In genomic region chr6:1081566-1081965, GRCh38 we compare ENCODE assay signal across 1 cellular context.
TF ChIP-seq lines count a peak whose summit lies in the region.

No MANE protein-coding gene starts in this region.

TF ChIP-seq in HepG2, 621 proteins besides CTCF, POLR2A, EP300 and RAD21 (continued from another document):
- TF ChIP-seq, protein P1, sequence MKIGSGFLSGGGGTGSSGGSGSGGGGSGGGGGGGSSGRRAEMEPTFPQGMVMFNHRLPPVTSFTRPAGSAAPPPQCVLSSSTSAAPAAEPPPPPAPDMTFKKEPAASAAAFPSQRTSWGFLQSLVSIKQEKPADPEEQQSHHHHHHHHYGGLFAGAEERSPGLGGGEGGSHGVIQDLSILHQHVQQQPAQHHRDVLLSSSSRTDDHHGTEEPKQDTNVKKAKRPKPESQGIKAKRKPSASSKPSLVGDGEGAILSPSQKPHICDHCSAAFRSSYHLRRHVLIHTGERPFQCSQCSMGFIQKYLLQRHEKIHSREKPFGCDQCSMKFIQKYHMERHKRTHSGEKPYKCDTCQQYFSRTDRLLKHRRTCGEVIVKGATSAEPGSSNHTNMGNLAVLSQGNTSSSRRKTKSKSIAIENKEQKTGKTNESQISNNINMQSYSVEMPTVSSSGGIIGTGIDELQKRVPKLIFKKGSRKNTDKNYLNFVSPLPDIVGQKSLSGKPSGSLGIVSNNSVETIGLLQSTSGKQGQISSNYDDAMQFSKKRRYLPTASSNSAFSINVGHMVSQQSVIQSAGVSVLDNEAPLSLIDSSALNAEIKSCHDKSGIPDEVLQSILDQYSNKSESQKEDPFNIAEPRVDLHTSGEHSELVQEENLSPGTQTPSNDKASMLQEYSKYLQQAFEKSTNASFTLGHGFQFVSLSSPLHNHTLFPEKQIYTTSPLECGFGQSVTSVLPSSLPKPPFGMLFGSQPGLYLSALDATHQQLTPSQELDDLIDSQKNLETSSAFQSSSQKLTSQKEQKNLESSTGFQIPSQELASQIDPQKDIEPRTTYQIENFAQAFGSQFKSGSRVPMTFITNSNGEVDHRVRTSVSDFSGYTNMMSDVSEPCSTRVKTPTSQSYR (CRISPR knock-in tag; IDR thresholded peaks at IDR 0.05; ENCODE audit: borderline replicate concordance), result no peak
- TF ChIP-seq CEBPZ (IDR thresholded peaks at IDR 0.05; ENCODE audit: low read length) (no peak), HOXA9 (CRISPR knock-in tag; IDR thresholded peaks at IDR 0.05; ENCODE audit: borderline replicate concordance) (no peak), HINFP (CRISPR knock-in tag; IDR thresholded peaks at IDR 0.05; ENCODE audit: low read depth) (no peak), ZNF644 (CRISPR knock-in tag; IDR thresholded peaks at IDR 0.05; ENCODE audit: low read depth) (no peak), ELF4 (CRISPR knock-in tag; IDR thresholded peaks at IDR 0.05; ENCODE audit: borderline replicate concordance) (no peak), RBFOX2 (IDR thresholded peaks at IDR 0.05; ENCODE audit: low read depth, low read length) (no peak), MZF1 (CRISPR knock-in tag; IDR thresholded peaks at IDR 0.05; ENCODE audit: borderline replicate concordance) (no peak), ZSCAN9 (CRISPR knock-in tag; IDR thresholded peaks at IDR 0.05; ENCODE audit: borderline replicate concordance) (no peak)
- TF ChIP-seq, protein P2, sequence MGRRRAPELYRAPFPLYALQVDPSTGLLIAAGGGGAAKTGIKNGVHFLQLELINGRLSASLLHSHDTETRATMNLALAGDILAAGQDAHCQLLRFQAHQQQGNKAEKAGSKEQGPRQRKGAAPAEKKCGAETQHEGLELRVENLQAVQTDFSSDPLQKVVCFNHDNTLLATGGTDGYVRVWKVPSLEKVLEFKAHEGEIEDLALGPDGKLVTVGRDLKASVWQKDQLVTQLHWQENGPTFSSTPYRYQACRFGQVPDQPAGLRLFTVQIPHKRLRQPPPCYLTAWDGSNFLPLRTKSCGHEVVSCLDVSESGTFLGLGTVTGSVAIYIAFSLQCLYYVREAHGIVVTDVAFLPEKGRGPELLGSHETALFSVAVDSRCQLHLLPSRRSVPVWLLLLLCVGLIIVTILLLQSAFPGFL (CRISPR knock-in tag; IDR thresholded peaks at IDR 0.05), result no peak
- TF ChIP-seq, protein P3, sequence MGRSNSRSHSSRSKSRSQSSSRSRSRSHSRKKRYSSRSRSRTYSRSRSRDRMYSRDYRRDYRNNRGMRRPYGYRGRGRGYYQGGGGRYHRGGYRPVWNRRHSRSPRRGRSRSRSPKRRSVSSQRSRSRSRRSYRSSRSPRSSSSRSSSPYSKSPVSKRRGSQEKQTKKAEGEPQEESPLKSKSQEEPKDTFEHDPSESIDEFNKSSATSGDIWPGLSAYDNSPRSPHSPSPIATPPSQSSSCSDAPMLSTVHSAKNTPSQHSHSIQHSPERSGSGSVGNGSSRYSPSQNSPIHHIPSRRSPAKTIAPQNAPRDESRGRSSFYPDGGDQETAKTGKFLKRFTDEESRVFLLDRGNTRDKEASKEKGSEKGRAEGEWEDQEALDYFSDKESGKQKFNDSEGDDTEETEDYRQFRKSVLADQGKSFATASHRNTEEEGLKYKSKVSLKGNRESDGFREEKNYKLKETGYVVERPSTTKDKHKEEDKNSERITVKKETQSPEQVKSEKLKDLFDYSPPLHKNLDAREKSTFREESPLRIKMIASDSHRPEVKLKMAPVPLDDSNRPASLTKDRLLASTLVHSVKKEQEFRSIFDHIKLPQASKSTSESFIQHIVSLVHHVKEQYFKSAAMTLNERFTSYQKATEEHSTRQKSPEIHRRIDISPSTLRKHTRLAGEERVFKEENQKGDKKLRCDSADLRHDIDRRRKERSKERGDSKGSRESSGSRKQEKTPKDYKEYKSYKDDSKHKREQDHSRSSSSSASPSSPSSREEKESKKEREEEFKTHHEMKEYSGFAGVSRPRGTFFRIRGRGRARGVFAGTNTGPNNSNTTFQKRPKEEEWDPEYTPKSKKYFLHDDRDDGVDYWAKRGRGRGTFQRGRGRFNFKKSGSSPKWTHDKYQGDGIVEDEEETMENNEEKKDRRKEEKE (IDR thresholded peaks at IDR 0.05), result no peak
- TF ChIP-seq, protein P4, sequence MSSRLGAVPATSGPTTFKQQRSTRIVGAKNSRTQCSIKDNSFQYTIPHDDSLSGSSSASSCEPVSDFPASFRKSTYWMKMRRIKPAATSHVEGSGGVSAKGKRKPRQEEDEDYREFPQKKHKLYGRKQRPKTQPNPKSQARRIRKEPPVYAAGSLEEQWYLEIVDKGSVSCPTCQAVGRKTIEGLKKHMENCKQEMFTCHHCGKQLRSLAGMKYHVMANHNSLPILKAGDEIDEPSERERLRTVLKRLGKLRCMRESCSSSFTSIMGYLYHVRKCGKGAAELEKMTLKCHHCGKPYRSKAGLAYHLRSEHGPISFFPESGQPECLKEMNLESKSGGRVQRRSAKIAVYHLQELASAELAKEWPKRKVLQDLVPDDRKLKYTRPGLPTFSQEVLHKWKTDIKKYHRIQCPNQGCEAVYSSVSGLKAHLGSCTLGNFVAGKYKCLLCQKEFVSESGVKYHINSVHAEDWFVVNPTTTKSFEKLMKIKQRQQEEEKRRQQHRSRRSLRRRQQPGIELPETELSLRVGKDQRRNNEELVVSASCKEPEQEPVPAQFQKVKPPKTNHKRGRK (CRISPR knock-in tag; IDR thresholded peaks at IDR 0.05), result no peak
